8 cellular contexts compared by ENCODE assay signal in genomic region chr1:168224991-168225390, GRCh38. TPM values are rescaled to one million over a fixed set of nuclear protein-coding genes. Genes with fewer than 3 reads are reported as not detected.
DNase-seq lines count a peak whose midpoint lies in the region; ATAC-seq and TF ChIP-seq lines count a peak whose summit lies in the region.

No MANE protein-coding gene starts in this region.

- DNase-seq in SK-N-SH (no peak), OCI-M1 (lab: John Stamatoyannopoulos, UW) (peak; percentile 47), epithelial cell of esophagus (ENCODE audit: low read depth) (no peak), psoas muscle (no peak), H7 (no peak), DMS 273 treated with DMSO at 0.1 percent for 48 hours (lab: John Stamatoyannopoulos, UW) (no peak)

- CTCF ChIA-PET in SK-N-SH (lab: Yijun Ruan, JAX): interaction anchor here (1.2 to 2.7 kb wide), 2 partner anchors 10 kb away, joined by 3 to 12 read pairs; no protein-coding TSS in a partner anchor

- no peak for ATAC-seq in SK-N-SH treated with all-trans-retinoic acid at 6 μM for 48 hours
- ATAC-seq in psoas muscle: no peak
- ATAC-seq in HG03432 (IDR thresholded peaks at IDR 0.05; ENCODE audit: unreplicated experiment): no peak

- H2AFZ ChIP-seq in SK-N-SH (ENCODE audit: low read depth): peak overlapping the region; percentile 97

- peaks cover 14 to 28% of the 10 kb centered on the region in 2 experiments for H3K4me1 ChIP-seq in SK-N-SH (ENCODE audit: control insufficient read depth in 1 of 2, insufficient read depth in 2 of 2, low read depth in 1 of 2, low read length in 1 of 2)
- H3K4me1 ChIP-seq in psoas muscle: peaks cover 8% of the 10 kb centered on the region

- POLR2A ChIA-PET in SK-N-SH (lab: Yijun Ruan, JAX): interaction anchor here (1.8 kb wide), 1 partner anchor 10 kb away, joined by 6 read pairs; no protein-coding TSS in a partner anchor

- H3K4me2 ChIP-seq in SK-N-SH: peak overlapping the region; percentile 92

- H3K9me3 ChIP-seq in SK-N-SH: no peaks in the 10 kb centered on the region
- no peaks in the 10 kb centered on the region for H3K9me3 ChIP-seq in psoas muscle

- TF ChIP-seq CTCF in SK-N-SH (IDR thresholded peaks at IDR 0.05): no peak
- no peak for TF ChIP-seq CTCF in epithelial cell of esophagus (IDR thresholded peaks at IDR 0.05; ENCODE audit: insufficient read depth, low read depth, low read length, missing control alignments)
- no peak for TF ChIP-seq CTCF in psoas muscle (IDR thresholded peaks at IDR 0.05)

- H3K79me2 ChIP-seq in SK-N-SH (ENCODE audit: insufficient read depth): peaks cover 47% of the 10 kb centered on the region

- intact Hi-C loops in psoas muscle (cut with DNase I): loop anchor here in 1 of 2 donors (5.0 kb wide), 1 partner anchor 48 kb away; the partner anchor contains the start of gene TIPRL

- H3K27ac ChIP-seq in SK-N-SH (ENCODE audit: low read depth in 2 of 2, low read length in 1 of 2) (peak overlapping the region in 1 of 2 experiments; percentile 67; a peak in 1 of 4 replicates), psoas muscle (no peak overlapping the region)

- WGBS in SK-N-SH (ENCODE audit: low lambda C conversion rate): 94% methylated on average over 3 of the region's 3 CpGs
- 80 to 89% (median 87%) methylated on average over 3 of the region's 3 CpGs for WGBS in psoas muscle, 3 donors

- H3K9ac ChIP-seq in SK-N-SH: no peak overlapping the region

- H3K9me2 ChIP-seq in SK-N-SH: no peaks in the 10 kb centered on the region

- H3K4me3 ChIP-seq in SK-N-SH (ENCODE audit: low read depth in 2 of 2, low read length in 1 of 2): 0 out of 4 replicates have a peak overlapping the region, but pooled peaks of 1 of the 2 experiments have one; percentile 85
- H3K4me3 ChIP-seq in epithelial cell of esophagus (ENCODE audit: low read length): peak overlapping the region; percentile 83
- peak overlapping the region; percentile 95 for H3K4me3 ChIP-seq in psoas muscle
- no peak overlapping the region for H3K4me3 ChIP-seq in H7 (ENCODE audit: insufficient read depth, low read depth, low read length)

- H4K20me1 ChIP-seq in SK-N-SH (ENCODE audit: insufficient read depth): peaks cover 4% of the 10 kb centered on the region; the same call in 1 of the 2 replicates

- TF ChIP-seq RAD21 in SK-N-SH (IDR thresholded peaks at IDR 0.05; ENCODE audit: low read length): no peak

- peaks cover 17% of the 10 kb centered on the region for H3F3A ChIP-seq in SK-N-SH (replicated peaks; ENCODE audit: insufficient read depth)

- no peaks in the 10 kb centered on the region for H3K27me3 ChIP-seq in SK-N-SH (ENCODE audit: insufficient read depth)
- no peaks in the 10 kb centered on the region for H3K27me3 ChIP-seq in psoas muscle (ENCODE audit: insufficient read depth in 3 of 3, low read length in 2 of 3)
- no peaks in the 10 kb centered on the region for H3K27me3 ChIP-seq in H7 (ENCODE audit: control insufficient read depth, insufficient read depth, low read length)

- no peak for TF ChIP-seq EP300 in SK-N-SH (IDR thresholded peaks at IDR 0.05; ENCODE audit: borderline replicate concordance in 1 of 2, low read depth in 1 of 2, low read length in 1 of 2)

- peaks cover 5% of the 10 kb centered on the region in 2 experiments for H3K36me3 ChIP-seq in SK-N-SH (replicated peaks in 1 of 2; ENCODE audit: control insufficient read depth in 1 of 2, insufficient read depth in 2 of 2, low read length in 1 of 2)
- H3K36me3 ChIP-seq in psoas muscle (ENCODE audit: insufficient read depth in 1 of 2, low read depth in 1 of 2): no peaks in the 10 kb centered on the region
- no peaks in the 10 kb centered on the region; the same call in 1 of the 2 replicates for H3K36me3 ChIP-seq in H7 (replicated peaks; ENCODE audit: control insufficient read depth, insufficient read depth, low read length)

TF ChIP-seq in SK-N-SH, 30 proteins besides CTCF, POLR2A, EP300 and RAD21:
- no peak for TF ChIP-seq NRF1 (IDR thresholded peaks at IDR 0.05; ENCODE audit: low read depth, low read length)
- TF ChIP-seq IRF3 (IDR thresholded peaks at IDR 0.05; ENCODE audit: low read depth, low read length): no peak
- TF ChIP-seq USF2 (IDR thresholded peaks at IDR 0.05; ENCODE audit: borderline replicate concordance, low read depth, low read length): no peak
- no peak for TF ChIP-seq MEF2A (IDR thresholded peaks at IDR 0.05; ENCODE audit: borderline replicate concordance, low read depth)

TF ChIP-seq in SK-N-SH treated with all-trans-retinoic acid at 6 μM for 48 hours, 23 proteins besides CTCF, POLR2A, EP300 and RAD21 (continues in another document):
- TF ChIP-seq BACH2 (CRISPR knock-in tag; IDR thresholded peaks at IDR 0.05; ENCODE audit: borderline replicate concordance): no peak
- no peak for TF ChIP-seq ZNF8 (CRISPR knock-in tag; IDR thresholded peaks at IDR 0.05)
- TF ChIP-seq ZC3H10 (CRISPR knock-in tag; IDR thresholded peaks at IDR 0.05): no peak
- no peak for TF ChIP-seq TOX (CRISPR knock-in tag; IDR thresholded peaks at IDR 0.05; ENCODE audit: borderline replicate concordance)
- TF ChIP-seq TCF4 (CRISPR knock-in tag; IDR thresholded peaks at IDR 0.05; ENCODE audit: borderline replicate concordance): no peak
- no peak for TF ChIP-seq ISL1 (CRISPR knock-in tag; IDR thresholded peaks at IDR 0.05)
- no peak for TF ChIP-seq TSHZ2 (CRISPR knock-in tag; IDR thresholded peaks at IDR 0.05)
- TF ChIP-seq ZFP30 (CRISPR knock-in tag; IDR thresholded peaks at IDR 0.05): no peak
- no peak for TF ChIP-seq CSRNP3 (CRISPR knock-in tag; IDR thresholded peaks at IDR 0.05)
- TF ChIP-seq POU6F1 (CRISPR knock-in tag; IDR thresholded peaks at IDR 0.05; ENCODE audit: borderline replicate concordance, low read depth): no peak

RNA-seq across cellular contexts. Expression of gene SFT2D2, which starts 0.8 kb away (rescaled TPM):
- polyA plus RNA-seq in SK-N-SH (2012; rRNA removed) (9.3 and 13.2 TPM in 2 replicates), psoas muscle (1 to 10 TPM; 2.0 to 5.0 (median 2.9) TPM)
- 11.7 and 12.9 TPM in 2 replicates for polyA plus RNA-seq in SK-N-SH (2012; cell fraction: cytosol; rRNA removed)
- polyA plus RNA-seq in SK-N-SH (2012; cell fraction: nucleus; rRNA removed): 6.9 and 15.3 TPM in 2 replicates
- 10 to 100 TPM; 12.7 to 15.5 (median 15.0) TPM for total RNA-seq in psoas muscle
- 10.0 and 14.6 TPM in 2 replicates for total RNA-seq in H7 (2014; rRNA removed; shearing (Covaris generic))

RNA-seq across cellular contexts. Expression of gene TIPRL, which starts 46.2 kb away (rescaled TPM):
- polyA plus RNA-seq in SK-N-SH (2012; rRNA removed) (16.4 and 20.5 TPM in 2 replicates), psoas muscle (10 to 100 TPM; 15.3 to 32.8 (median 30.7) TPM)
- 27.0 and 43.4 TPM in 2 replicates for polyA plus RNA-seq in SK-N-SH (2012; cell fraction: cytosol; rRNA removed)
- polyA plus RNA-seq in SK-N-SH (2012; cell fraction: nucleus; rRNA removed): 6.0 and 11.4 TPM in 2 replicates
- total RNA-seq in psoas muscle: 10 to 100 TPM; 27.1 to 34.7 (median 31.2) TPM
- total RNA-seq in H7 (2014; rRNA removed; shearing (Covaris generic)): 39.1 and 44.5 TPM in 2 replicates

RNA-seq across cellular contexts. Expression of gene TBX19, which starts 55.7 kb away (rescaled TPM):
- 2.7 and 3.5 TPM in 2 replicates for polyA plus RNA-seq in SK-N-SH (2012; rRNA removed)
- 1.6 and 1.7 TPM in 2 replicates for polyA plus RNA-seq in SK-N-SH (2012; cell fraction: cytosol; rRNA removed)
- 8.1 and 13.1 TPM in 2 replicates for polyA plus RNA-seq in SK-N-SH (2012; cell fraction: nucleus; rRNA removed)
- under 1 TPM; 0.12 to 0.56 (median 0.22) TPM for total RNA-seq in psoas muscle
- polyA plus RNA-seq in psoas muscle: under 1 TPM; 0.14 to 0.36 (median 0.27) TPM
- 2.1 and 2.7 TPM in 2 replicates for total RNA-seq in H7 (2014; rRNA removed; shearing (Covaris generic))
